Comparison of ENCODE assay signal across 23 cellular contexts in genomic region chr11:75745807-75746206, GRCh38. TPM values are rescaled to one million over a fixed set of nuclear protein-coding genes. Genes with fewer than 3 reads are reported as not detected.
"Had no signal": no experiment of that assay in that cellular context is flagged by ENCODE, and none has a peak within 500 bp of the region (broad histone marks: within the 10 kb centered on the region; RNA-seq: fewer than 3 reads in every experiment).

No MANE protein-coding gene starts in this region.

- H3K9me3 ChIP-seq: left lung, prostate gland, testis had no signal

- H3K4me3 ChIP-seq: coronary artery, dorsolateral prefrontal cortex, left lung, prostate gland, testis, tibial nerve had no signal

- H2AFZ ChIP-seq: parathyroid adenoma had no signal

- H3K79me2 ChIP-seq: parathyroid adenoma had no signal

- H3K36me3 ChIP-seq: left lung, prostate gland, tibial nerve had no signal

- H3K4me1 ChIP-seq: left lung, parathyroid adenoma, prostate gland, testis, tibial nerve had no signal

- H3K27me3 ChIP-seq: left lung, testis, tibial nerve had no signal

- DNase-seq: central memory CD4-positive, alpha-beta T cell; dorsolateral prefrontal cortex; effector CD8-positive, alpha-beta T cell; islet precursor cell; left lung; naive thymus-derived CD4-positive, alpha-beta T cell; nephron progenitor cell; retina; stimulated activated CD4-positive, alpha-beta T cell treated with anti-CD3 and anti-CD28 coated beads, Interleukin-4, amount 100 ng/mL, for 24 hours; testis had no signal

- H3K27ac ChIP-seq: coronary artery, dorsolateral prefrontal cortex, left lung, parathyroid adenoma, prostate gland, testis, tibial nerve had no signal

- H3K9ac ChIP-seq: parathyroid adenoma had no signal

- ATAC-seq: esophagus mucosa; left lung; naive thymus-derived CD4-positive, alpha-beta T cell; stimulated activated memory B cell treated with anti-CD40 and anti-IgM and Interleukin-4, amounts not matched to agents 10 μg/mL and 1 μg/mL and 100 μg/mL, for 72 hours had no signal

RNA-seq across cellular contexts. Expression of gene MOGAT2, which starts 28.2 kb away (rescaled TPM):
- total RNA-seq: chondrocyte; fibroblast of lung; frontal cortex; glomerular endothelial cell; left lung; lung microvascular endothelial cell; mononuclear cell; naive thymus-derived CD4-positive, alpha-beta T cell; omental fat pad; tibial nerve had no signal
- polyA plus RNA-seq: fibroblast of lung; naive thymus-derived CD4-positive, alpha-beta T cell had no signal
